6 cellular contexts compared by ENCODE assay signal in the genomic region with DNA sequence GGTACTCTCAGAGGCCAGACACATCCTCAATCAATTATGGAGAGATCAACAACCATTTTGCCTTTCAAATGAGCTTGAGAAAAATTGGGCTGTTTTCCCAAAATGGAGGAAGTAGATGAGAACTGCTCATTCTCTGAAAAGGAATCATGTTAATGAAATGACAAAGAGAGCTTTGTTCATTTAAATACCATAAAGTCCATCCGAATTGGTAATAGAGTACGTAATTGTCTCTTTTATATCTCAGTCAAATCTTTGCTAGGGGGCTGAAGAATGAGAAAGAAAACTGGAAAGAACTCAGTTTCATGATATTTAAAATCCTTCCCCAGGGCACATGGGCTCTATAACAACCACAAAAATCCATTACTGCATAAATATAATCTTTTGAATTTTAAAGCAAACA.
DNase-seq lines count a peak whose midpoint lies in the region; FAIRE-seq and TF ChIP-seq lines count a peak whose summit lies in the region.
"Not testable (repeated sequence)": the region's sequence is repeated elsewhere in the genome, so short reads cannot be mapped to it uniquely, and the experiment has no call there.

No MANE protein-coding gene starts in this region.

- H3K27me3 ChIP-seq in astrocyte (ENCODE audit: insufficient read depth, low read length) = not testable (repeated sequence)

- not testable (repeated sequence) for TF ChIP-seq CTCF in D721Med (IDR thresholded peaks at IDR 0.05; ENCODE audit: insufficient read depth, missing control alignments); astrocyte (IDR thresholded peaks at IDR 0.05; ENCODE audit: insufficient read depth, low read depth, low read length)

- not testable (repeated sequence) for H3K9me3 ChIP-seq in astrocyte (ENCODE audit: insufficient read depth, low read depth, low read length)

- H3K4me2 ChIP-seq in astrocyte (ENCODE audit: low read length) = not testable (repeated sequence)

- H3K36me3 Mint-ChIP-seq in astrocyte (ENCODE audit: low read depth, unreplicated experiment) = not testable (repeated sequence)

- not testable (repeated sequence) for H3K27ac ChIP-seq in astrocyte (ENCODE audit: low read depth, low read length)

- not testable (repeated sequence) for H3K4me1 ChIP-seq in astrocyte (ENCODE audit: insufficient read depth, low read length)

- H3K36me3 ChIP-seq in astrocyte (ENCODE audit: insufficient read depth, low read length) = not testable (repeated sequence)

- not testable (repeated sequence) for H3K79me2 ChIP-seq in astrocyte (ENCODE audit: insufficient read depth, low read length)

- H3K4me3 Mint-ChIP-seq in astrocyte (ENCODE audit: unreplicated experiment) = not testable (repeated sequence)

- not testable (repeated sequence) for H2AFZ ChIP-seq in astrocyte (ENCODE audit: low read depth, low read length)

- FAIRE-seq in D721Med (lab: Jason Lieb, UNC) (peak; percentile 75), H54 (lab: Jason Lieb, UNC) (peak; percentile 23), astrocyte (lab: Jason Lieb, UNC) (peak; percentile 13), colon (lab: Jason Lieb, UNC) (peak; percentile 31)

- not testable (repeated sequence) for H3K27ac Mint-ChIP-seq in astrocyte (ENCODE audit: unreplicated experiment)

- H3K4me3 ChIP-seq in astrocyte (ENCODE audit: insufficient read depth, low read depth, low read length) = not testable (repeated sequence)

- not testable (repeated sequence) for H4K20me1 ChIP-seq in astrocyte (ENCODE audit: insufficient read depth, low read length)

- not testable (repeated sequence) for H3K9ac ChIP-seq in astrocyte (ENCODE audit: low read length)

- not testable (repeated sequence) for H3K4me1 Mint-ChIP-seq in astrocyte (ENCODE audit: low read depth, unreplicated experiment)

- H3K9me3 Mint-ChIP-seq in astrocyte (ENCODE audit: unreplicated experiment) = not testable (repeated sequence)

- H3K27me3 Mint-ChIP-seq in astrocyte (ENCODE audit: low read depth, unreplicated experiment) = not testable (repeated sequence)

- TF ChIP-seq POLR2A in H54 (IDR thresholded peaks at IDR 0.05; ENCODE audit: low read depth, low read length) = not testable (repeated sequence)

- not testable (repeated sequence) for DNase-seq in D721Med (ENCODE audit: insufficient read length, low spot score); H54 (ENCODE audit: insufficient read length, low spot score); astrocyte (ENCODE audit: low read depth)
- DNase-seq in RPMI7951 (ENCODE audit: low read depth) (peak; percentile 10), foreskin melanocyte (peak; percentile 70)
